ENCODE assay signal across 19 cellular contexts in genomic region chr2:179449010-179449409, GRCh38.
A peak's percentile ranks its signal among the peaks of the same experiment; 100 is the strongest.
DNase-seq lines count a peak whose midpoint lies in the region; ATAC-seq and TF ChIP-seq lines count a peak whose summit lies in the region.
"Had no signal": no experiment of that assay in that cellular context is flagged by ENCODE, and none has a peak within 500 bp of the region (broad histone marks: within the 10 kb centered on the region; RNA-seq: fewer than 3 reads in every experiment).

No MANE protein-coding gene starts in this region.

- no peaks in the 10 kb centered on the region for H3K9me3 ChIP-seq in psoas muscle
- H3K9me3 ChIP-seq: right lobe of liver had no signal

- ATAC-seq in GM18517 (IDR thresholded peaks at IDR 0.05; ENCODE audit: unreplicated experiment) (peak; percentile 81), GM21367 (IDR thresholded peaks at IDR 0.05; ENCODE audit: unreplicated experiment) (peak; percentile 73), HG02885 (IDR thresholded peaks at IDR 0.05; ENCODE audit: poor library complexity, unreplicated experiment) (peak; percentile 93), HG03565 (IDR thresholded peaks at IDR 0.05; ENCODE audit: unreplicated experiment) (peak; percentile 75), psoas muscle (no peak)
- ATAC-seq: activated CD8-positive, alpha-beta T cell treated with anti-CD3 and anti-CD28 coated beads, Interleukin-2, amount 10 ng/mL, durations not matched to agents 7 days and 5 days; left colon; right lobe of liver had no signal

- H3K27me3 ChIP-seq in psoas muscle (ENCODE audit: insufficient read depth in 3 of 3, low read length in 2 of 3): no peaks in the 10 kb centered on the region
- H3K27me3 ChIP-seq: right lobe of liver had no signal

- no peak overlapping the region for H3K27ac ChIP-seq in psoas muscle
- H3K27ac ChIP-seq: right lobe of liver had no signal

- POLR2A ChIA-PET in activated CD4-positive, alpha-beta memory T cell treated with anti-CD3 and anti-CD28 coated beads for 36 hours (lab: Charles Lee): no interaction called here

- no peak overlapping the region for H3K4me3 ChIP-seq in psoas muscle
- H3K4me3 ChIP-seq: right lobe of liver had no signal

- peaks cover 0 to 6% of the 10 kb centered on the region in 2 donors for H3K36me3 ChIP-seq in psoas muscle (ENCODE audit: insufficient read depth in 1 of 2, low read depth in 1 of 2)

- H3K4me1 Mint-ChIP-seq in activated CD4-positive, alpha-beta memory T cell treated with anti-CD3 and anti-CD28 coated beads for 36 hours (ENCODE audit: low read depth): no peaks in the 10 kb centered on the region

- CTCF ChIA-PET in activated CD4-positive, alpha-beta memory T cell treated with anti-CD3 and anti-CD28 coated beads for 36 hours (lab: Charles Lee): no interaction called here

- WGBS in psoas muscle, 3 donors: 88 to 95% (median 92%) methylated on average over 4 of the region's 4 CpGs

- no peak for TF ChIP-seq CTCF in psoas muscle (IDR thresholded peaks at IDR 0.05)

- H3K36me3 Mint-ChIP-seq in activated CD4-positive, alpha-beta memory T cell treated with anti-CD3 and anti-CD28 coated beads for 36 hours: no peaks in the 10 kb centered on the region

- no peak for DNase-seq in activated CD4-positive, alpha-beta memory T cell treated with anti-CD3 and anti-CD28 coated beads for 36 hours
- DNase-seq in activated CD4-positive, alpha-beta T cell treated with anti-CD3 and anti-CD28 coated beads for 48 hours: no peak
- no peak for DNase-seq in psoas muscle
- DNase-seq in GM03348 (ENCODE audit: low spot score): no peak
- DNase-seq: activated CD8-positive, alpha-beta T cell treated with anti-CD3 and anti-CD28 coated beads, Interleukin-2, amount 10 ng/mL, durations not matched to agents 7 days and 5 days; GF-D8; left colon; NCI-H187; NCI-H510A; nucleus accumbens; OCI-M1; right lobe of liver; stimulated activated CD4-positive, alpha-beta T cell treated with anti-CD3 and anti-CD28 coated beads, Interleukin-1b, Interleukin-23, amount 100 ng/mL, for 48 hours; substantia nigra had no signal

- H3K27me3 Mint-ChIP-seq in activated CD4-positive, alpha-beta memory T cell treated with anti-CD3 and anti-CD28 coated beads for 36 hours: peaks cover 4% of the 10 kb centered on the region

- H3K4me3 Mint-ChIP-seq in activated CD4-positive, alpha-beta memory T cell treated with anti-CD3 and anti-CD28 coated beads for 36 hours: no peak overlapping the region
- H3K4me3 Mint-ChIP-seq: activated CD8-positive, alpha-beta T cell treated with anti-CD3 and anti-CD28 coated beads, Interleukin-2, amount 10 ng/mL, durations not matched to agents 7 days and 5 days had no signal

- no peak overlapping the region for H3K27ac Mint-ChIP-seq in activated CD4-positive, alpha-beta memory T cell treated with anti-CD3 and anti-CD28 coated beads for 36 hours
- H3K27ac Mint-ChIP-seq: activated CD8-positive, alpha-beta T cell treated with anti-CD3 and anti-CD28 coated beads, Interleukin-2, amount 10 ng/mL, durations not matched to agents 7 days and 5 days; activated T-helper 2 cell treated with anti-CD3 and anti-CD28 coated beads, Interferon-gamma antibody, Interleukin-2, Interleukin-4, amounts not matched to agents 10 μg/mL and 5 μg/mL and 100 μg/mL, durations not matched to agents 14 hours and 24 hours and 36 hours had no signal

- intact Hi-C loops in activated CD4-positive, alpha-beta memory T cell treated with anti-CD3 and anti-CD28 coated beads for 36 hours (cut with micrococcal nuclease): loop anchor here (10.0 kb wide), 1 partner anchor 684 kb away; no protein-coding TSS in a partner anchor
- intact Hi-C loops in psoas muscle (cut with DNase I): no loop called here

- H3K9me3 Mint-ChIP-seq in activated CD4-positive, alpha-beta memory T cell treated with anti-CD3 and anti-CD28 coated beads for 36 hours: peaks cover 2% of the 10 kb centered on the region
- H3K9me3 Mint-ChIP-seq: activated T-helper 2 cell treated with anti-CD3 and anti-CD28 coated beads, Interferon-gamma antibody, Interleukin-2, Interleukin-4, amounts not matched to agents 10 μg/mL and 5 μg/mL and 100 μg/mL, durations not matched to agents 14 hours and 24 hours and 36 hours had no signal

- H3K4me1 ChIP-seq in psoas muscle: peaks cover 9% of the 10 kb centered on the region
- H3K4me1 ChIP-seq: right lobe of liver had no signal

Comparison
In these comparisons a context has a peak if more than half of its experiments do, and no peak if none do; other contexts are left out.
1. ATAC-seq: peak in GM18517 (single experiment), GM21367 (single experiment), HG02885 (single experiment) and HG03565 (single experiment); none in psoas muscle (0 of 4).